Comparison of ENCODE assay signal across 1 cellular context in the genomic region with DNA sequence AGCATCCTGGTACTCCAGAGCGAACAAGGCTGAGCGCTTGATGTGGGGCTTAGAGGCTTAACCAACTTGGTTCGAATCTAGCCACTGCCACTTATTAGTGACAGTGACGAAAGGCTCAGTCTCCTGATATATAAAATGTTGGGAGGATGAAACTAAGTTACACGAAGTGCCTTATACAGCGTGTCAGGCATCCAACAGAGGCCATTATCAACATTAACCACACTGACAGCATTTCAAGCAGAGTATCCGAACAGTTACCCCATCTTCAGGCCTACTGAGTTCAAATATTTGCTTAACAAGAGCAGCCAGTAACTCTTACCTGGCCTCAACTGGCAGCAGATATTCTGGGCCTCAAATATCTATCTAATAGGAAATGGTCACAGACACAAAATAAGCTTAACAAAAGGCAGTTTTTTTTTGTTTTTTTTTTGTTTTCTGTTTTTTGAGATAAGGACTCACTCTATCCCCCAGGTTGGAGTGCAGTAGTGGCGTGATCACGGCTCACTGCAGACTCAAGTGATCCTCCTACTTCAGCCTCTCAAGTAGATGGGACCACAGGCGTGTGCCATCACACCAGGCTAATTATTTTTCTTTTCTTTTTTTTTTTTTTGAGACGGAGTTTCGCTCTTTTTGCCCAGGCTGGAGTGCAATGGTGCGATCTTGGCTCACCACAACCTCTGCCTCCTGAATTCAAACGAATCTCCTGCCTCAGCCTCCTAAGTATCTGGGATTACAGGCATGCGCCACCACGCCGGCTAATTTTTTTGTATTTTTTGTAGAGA.
TF ChIP-seq lines count a peak whose summit lies in the region.

No MANE protein-coding gene starts in this region.

TF ChIP-seq in K562, 482 proteins besides CTCF, POLR2A, EP300 and RAD21 (continued from another document and continues in another):
- TF ChIP-seq, protein P1, sequence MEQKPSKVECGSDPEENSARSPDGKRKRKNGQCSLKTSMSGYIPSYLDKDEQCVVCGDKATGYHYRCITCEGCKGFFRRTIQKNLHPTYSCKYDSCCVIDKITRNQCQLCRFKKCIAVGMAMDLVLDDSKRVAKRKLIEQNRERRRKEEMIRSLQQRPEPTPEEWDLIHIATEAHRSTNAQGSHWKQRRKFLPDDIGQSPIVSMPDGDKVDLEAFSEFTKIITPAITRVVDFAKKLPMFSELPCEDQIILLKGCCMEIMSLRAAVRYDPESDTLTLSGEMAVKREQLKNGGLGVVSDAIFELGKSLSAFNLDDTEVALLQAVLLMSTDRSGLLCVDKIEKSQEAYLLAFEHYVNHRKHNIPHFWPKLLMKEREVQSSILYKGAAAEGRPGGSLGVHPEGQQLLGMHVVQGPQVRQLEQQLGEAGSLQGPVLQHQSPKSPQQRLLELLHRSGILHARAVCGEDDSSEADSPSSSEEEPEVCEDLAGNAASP (IDR thresholded peaks at IDR 0.05): no peak
- TF ChIP-seq, protein P2, sequence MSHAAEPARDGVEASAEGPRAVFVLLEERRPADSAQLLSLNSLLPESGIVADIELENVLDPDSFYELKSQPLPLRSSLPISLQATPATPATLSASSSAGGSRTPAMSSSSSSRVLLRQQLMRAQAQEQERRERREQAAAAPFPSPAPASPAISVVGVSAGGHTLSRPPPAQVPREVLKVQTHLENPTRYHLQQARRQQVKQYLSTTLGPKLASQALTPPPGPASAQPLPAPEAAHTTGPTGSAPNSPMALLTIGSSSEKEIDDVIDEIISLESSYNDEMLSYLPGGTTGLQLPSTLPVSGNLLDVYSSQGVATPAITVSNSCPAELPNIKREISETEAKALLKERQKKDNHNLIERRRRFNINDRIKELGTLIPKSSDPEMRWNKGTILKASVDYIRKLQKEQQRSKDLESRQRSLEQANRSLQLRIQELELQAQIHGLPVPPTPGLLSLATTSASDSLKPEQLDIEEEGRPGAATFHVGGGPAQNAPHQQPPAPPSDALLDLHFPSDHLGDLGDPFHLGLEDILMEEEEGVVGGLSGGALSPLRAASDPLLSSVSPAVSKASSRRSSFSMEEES (CRISPR knock-in tag; IDR thresholded peaks at IDR 0.05): no peak
- TF ChIP-seq NCOR1 (IDR thresholded peaks at IDR 0.05) (no peak), TAF7 (tag; IDR thresholded peaks at IDR 0.05) (no peak), ELF4 (CRISPR knock-in tag; IDR thresholded peaks at IDR 0.05) (0 out of 2 replicates have a peak, but pooled peaks have one; percentile 45)
- TF ChIP-seq, protein P3, sequence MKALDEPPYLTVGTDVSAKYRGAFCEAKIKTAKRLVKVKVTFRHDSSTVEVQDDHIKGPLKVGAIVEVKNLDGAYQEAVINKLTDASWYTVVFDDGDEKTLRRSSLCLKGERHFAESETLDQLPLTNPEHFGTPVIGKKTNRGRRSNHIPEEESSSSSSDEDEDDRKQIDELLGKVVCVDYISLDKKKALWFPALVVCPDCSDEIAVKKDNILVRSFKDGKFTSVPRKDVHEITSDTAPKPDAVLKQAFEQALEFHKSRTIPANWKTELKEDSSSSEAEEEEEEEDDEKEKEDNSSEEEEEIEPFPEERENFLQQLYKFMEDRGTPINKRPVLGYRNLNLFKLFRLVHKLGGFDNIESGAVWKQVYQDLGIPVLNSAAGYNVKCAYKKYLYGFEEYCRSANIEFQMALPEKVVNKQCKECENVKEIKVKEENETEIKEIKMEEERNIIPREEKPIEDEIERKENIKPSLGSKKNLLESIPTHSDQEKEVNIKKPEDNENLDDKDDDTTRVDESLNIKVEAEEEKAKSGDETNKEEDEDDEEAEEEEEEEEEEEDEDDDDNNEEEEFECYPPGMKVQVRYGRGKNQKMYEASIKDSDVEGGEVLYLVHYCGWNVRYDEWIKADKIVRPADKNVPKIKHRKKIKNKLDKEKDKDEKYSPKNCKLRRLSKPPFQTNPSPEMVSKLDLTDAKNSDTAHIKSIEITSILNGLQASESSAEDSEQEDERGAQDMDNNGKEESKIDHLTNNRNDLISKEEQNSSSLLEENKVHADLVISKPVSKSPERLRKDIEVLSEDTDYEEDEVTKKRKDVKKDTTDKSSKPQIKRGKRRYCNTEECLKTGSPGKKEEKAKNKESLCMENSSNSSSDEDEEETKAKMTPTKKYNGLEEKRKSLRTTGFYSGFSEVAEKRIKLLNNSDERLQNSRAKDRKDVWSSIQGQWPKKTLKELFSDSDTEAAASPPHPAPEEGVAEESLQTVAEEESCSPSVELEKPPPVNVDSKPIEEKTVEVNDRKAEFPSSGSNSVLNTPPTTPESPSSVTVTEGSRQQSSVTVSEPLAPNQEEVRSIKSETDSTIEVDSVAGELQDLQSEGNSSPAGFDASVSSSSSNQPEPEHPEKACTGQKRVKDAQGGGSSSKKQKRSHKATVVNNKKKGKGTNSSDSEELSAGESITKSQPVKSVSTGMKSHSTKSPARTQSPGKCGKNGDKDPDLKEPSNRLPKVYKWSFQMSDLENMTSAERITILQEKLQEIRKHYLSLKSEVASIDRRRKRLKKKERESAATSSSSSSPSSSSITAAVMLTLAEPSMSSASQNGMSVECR (CRISPR knock-in tag; IDR thresholded peaks at IDR 0.05): no peak
- TF ChIP-seq, protein P4, sequence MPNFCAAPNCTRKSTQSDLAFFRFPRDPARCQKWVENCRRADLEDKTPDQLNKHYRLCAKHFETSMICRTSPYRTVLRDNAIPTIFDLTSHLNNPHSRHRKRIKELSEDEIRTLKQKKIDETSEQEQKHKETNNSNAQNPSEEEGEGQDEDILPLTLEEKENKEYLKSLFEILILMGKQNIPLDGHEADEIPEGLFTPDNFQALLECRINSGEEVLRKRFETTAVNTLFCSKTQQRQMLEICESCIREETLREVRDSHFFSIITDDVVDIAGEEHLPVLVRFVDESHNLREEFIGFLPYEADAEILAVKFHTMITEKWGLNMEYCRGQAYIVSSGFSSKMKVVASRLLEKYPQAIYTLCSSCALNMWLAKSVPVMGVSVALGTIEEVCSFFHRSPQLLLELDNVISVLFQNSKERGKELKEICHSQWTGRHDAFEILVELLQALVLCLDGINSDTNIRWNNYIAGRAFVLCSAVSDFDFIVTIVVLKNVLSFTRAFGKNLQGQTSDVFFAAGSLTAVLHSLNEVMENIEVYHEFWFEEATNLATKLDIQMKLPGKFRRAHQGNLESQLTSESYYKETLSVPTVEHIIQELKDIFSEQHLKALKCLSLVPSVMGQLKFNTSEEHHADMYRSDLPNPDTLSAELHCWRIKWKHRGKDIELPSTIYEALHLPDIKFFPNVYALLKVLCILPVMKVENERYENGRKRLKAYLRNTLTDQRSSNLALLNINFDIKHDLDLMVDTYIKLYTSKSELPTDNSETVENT (CRISPR knock-in tag; IDR thresholded peaks at IDR 0.05): 0 out of 2 replicates have a peak, but pooled peaks have one; percentile 41
- TF ChIP-seq, protein P5, sequence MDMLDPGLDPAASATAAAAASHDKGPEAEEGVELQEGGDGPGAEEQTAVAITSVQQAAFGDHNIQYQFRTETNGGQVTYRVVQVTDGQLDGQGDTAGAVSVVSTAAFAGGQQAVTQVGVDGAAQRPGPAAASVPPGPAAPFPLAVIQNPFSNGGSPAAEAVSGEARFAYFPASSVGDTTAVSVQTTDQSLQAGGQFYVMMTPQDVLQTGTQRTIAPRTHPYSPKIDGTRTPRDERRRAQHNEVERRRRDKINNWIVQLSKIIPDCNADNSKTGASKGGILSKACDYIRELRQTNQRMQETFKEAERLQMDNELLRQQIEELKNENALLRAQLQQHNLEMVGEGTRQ (CRISPR knock-in tag; IDR thresholded peaks at IDR 0.05): no peak
- TF ChIP-seq, protein P6, sequence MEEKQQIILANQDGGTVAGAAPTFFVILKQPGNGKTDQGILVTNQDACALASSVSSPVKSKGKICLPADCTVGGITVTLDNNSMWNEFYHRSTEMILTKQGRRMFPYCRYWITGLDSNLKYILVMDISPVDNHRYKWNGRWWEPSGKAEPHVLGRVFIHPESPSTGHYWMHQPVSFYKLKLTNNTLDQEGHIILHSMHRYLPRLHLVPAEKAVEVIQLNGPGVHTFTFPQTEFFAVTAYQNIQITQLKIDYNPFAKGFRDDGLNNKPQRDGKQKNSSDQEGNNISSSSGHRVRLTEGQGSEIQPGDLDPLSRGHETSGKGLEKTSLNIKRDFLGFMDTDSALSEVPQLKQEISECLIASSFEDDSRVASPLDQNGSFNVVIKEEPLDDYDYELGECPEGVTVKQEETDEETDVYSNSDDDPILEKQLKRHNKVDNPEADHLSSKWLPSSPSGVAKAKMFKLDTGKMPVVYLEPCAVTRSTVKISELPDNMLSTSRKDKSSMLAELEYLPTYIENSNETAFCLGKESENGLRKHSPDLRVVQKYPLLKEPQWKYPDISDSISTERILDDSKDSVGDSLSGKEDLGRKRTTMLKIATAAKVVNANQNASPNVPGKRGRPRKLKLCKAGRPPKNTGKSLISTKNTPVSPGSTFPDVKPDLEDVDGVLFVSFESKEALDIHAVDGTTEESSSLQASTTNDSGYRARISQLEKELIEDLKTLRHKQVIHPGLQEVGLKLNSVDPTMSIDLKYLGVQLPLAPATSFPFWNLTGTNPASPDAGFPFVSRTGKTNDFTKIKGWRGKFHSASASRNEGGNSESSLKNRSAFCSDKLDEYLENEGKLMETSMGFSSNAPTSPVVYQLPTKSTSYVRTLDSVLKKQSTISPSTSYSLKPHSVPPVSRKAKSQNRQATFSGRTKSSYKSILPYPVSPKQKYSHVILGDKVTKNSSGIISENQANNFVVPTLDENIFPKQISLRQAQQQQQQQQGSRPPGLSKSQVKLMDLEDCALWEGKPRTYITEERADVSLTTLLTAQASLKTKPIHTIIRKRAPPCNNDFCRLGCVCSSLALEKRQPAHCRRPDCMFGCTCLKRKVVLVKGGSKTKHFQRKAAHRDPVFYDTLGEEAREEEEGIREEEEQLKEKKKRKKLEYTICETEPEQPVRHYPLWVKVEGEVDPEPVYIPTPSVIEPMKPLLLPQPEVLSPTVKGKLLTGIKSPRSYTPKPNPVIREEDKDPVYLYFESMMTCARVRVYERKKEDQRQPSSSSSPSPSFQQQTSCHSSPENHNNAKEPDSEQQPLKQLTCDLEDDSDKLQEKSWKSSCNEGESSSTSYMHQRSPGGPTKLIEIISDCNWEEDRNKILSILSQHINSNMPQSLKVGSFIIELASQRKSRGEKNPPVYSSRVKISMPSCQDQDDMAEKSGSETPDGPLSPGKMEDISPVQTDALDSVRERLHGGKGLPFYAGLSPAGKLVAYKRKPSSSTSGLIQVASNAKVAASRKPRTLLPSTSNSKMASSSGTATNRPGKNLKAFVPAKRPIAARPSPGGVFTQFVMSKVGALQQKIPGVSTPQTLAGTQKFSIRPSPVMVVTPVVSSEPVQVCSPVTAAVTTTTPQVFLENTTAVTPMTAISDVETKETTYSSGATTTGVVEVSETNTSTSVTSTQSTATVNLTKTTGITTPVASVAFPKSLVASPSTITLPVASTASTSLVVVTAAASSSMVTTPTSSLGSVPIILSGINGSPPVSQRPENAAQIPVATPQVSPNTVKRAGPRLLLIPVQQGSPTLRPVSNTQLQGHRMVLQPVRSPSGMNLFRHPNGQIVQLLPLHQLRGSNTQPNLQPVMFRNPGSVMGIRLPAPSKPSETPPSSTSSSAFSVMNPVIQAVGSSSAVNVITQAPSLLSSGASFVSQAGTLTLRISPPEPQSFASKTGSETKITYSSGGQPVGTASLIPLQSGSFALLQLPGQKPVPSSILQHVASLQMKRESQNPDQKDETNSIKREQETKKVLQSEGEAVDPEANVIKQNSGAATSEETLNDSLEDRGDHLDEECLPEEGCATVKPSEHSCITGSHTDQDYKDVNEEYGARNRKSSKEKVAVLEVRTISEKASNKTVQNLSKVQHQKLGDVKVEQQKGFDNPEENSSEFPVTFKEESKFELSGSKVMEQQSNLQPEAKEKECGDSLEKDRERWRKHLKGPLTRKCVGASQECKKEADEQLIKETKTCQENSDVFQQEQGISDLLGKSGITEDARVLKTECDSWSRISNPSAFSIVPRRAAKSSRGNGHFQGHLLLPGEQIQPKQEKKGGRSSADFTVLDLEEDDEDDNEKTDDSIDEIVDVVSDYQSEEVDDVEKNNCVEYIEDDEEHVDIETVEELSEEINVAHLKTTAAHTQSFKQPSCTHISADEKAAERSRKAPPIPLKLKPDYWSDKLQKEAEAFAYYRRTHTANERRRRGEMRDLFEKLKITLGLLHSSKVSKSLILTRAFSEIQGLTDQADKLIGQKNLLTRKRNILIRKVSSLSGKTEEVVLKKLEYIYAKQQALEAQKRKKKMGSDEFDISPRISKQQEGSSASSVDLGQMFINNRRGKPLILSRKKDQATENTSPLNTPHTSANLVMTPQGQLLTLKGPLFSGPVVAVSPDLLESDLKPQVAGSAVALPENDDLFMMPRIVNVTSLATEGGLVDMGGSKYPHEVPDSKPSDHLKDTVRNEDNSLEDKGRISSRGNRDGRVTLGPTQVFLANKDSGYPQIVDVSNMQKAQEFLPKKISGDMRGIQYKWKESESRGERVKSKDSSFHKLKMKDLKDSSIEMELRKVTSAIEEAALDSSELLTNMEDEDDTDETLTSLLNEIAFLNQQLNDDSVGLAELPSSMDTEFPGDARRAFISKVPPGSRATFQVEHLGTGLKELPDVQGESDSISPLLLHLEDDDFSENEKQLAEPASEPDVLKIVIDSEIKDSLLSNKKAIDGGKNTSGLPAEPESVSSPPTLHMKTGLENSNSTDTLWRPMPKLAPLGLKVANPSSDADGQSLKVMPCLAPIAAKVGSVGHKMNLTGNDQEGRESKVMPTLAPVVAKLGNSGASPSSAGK (IDR thresholded peaks at IDR 0.05): no peak
